Comparison of ENCODE assay signal across 12 cellular contexts in genomic region chr5:136018814-136019777, GRCh38. TPM values are rescaled to one million over a fixed set of nuclear protein-coding genes. Genes with fewer than 3 reads are reported as not detected.
DNase-seq lines count a peak whose midpoint lies in the region; ATAC-seq and TF ChIP-seq lines count a peak whose summit lies in the region.
"Had no signal": no experiment of that assay in that cellular context is flagged by ENCODE, and none has a peak within 500 bp of the region (broad histone marks: within the 10 kb centered on the region; RNA-seq: fewer than 3 reads in every experiment).

No MANE protein-coding gene starts in this region.

- H3K4me3 Mint-ChIP-seq in mesothelial cell of epicardium: no peak overlapping the region
- H3K4me3 Mint-ChIP-seq: activated naive CD8-positive, alpha-beta T cell treated with anti-CD3 and anti-CD28 coated beads, Interleukin-2, amount 10 ng/mL, durations not matched to agents 7 days and 5 days; IgD-negative memory B cell had no signal

- DNase-seq in A673 (ENCODE audit: low spot score) (peak; percentile 98), NCI-H345 (lab: John Stamatoyannopoulos, UW) (peak; percentile 81), coronary artery (ENCODE audit: low spot score) (no peak), mesothelial cell of epicardium (ENCODE audit: low spot score in 2 of 2, unreplicated experiment in 2 of 2) (peak in 1 of 2 experiments; percentile 61), aorta (no peak), cerebellar nuclear complex (lab: John Stamatoyannopoulos, UW) (no peak), DMS79 treated with DMSO at 0.1 percent for 48 hours (lab: John Stamatoyannopoulos, UW) (no peak), NCI-H2196 treated with DMSO at 0.1 percent for 48 hours (lab: John Stamatoyannopoulos, UW; ENCODE audit: unreplicated experiment) (no peak)
- DNase-seq: activated naive CD8-positive, alpha-beta T cell treated with anti-CD3 and anti-CD28 coated beads, Interleukin-2, amount 10 ng/mL, durations not matched to agents 7 days and 5 days; SJCRH30 had no signal

- H3K27ac Mint-ChIP-seq in mesothelial cell of epicardium: peak overlapping the region; percentile 89
- H3K27ac Mint-ChIP-seq: activated naive CD8-positive, alpha-beta T cell treated with anti-CD3 and anti-CD28 coated beads, Interleukin-2, amount 10 ng/mL, durations not matched to agents 7 days and 5 days; IgD-negative memory B cell had no signal

- POLR2A ChIA-PET in A673 (lab: Charles Lee; ENCODE audit: low non-redundant PET): no interaction called here

- H3K36me3 ChIP-seq in A673 (ENCODE audit: insufficient read depth, low read length, poor library complexity, severe bottlenecking): no peaks in the 10 kb centered on the region
- no peaks in the 10 kb centered on the region for H3K36me3 ChIP-seq in aorta (ENCODE audit: control insufficient read depth in 1 of 2, insufficient read depth in 2 of 2, low read length in 1 of 2)
- H3K36me3 ChIP-seq: SJCRH30 had no signal

- H3K36me3 Mint-ChIP-seq in mesothelial cell of epicardium: no peaks in the 10 kb centered on the region
- H3K36me3 Mint-ChIP-seq: activated naive CD8-positive, alpha-beta T cell treated with anti-CD3 and anti-CD28 coated beads, Interleukin-2, amount 10 ng/mL, durations not matched to agents 7 days and 5 days; IgD-negative memory B cell had no signal

- ATAC-seq in aorta (ENCODE audit: low FRiP score): no peak

- WGBS in aorta, 2 donors: 51 to 56% methylated on average over 11 of the region's 11 CpGs

- no peaks in the 10 kb centered on the region for H3K27me3 Mint-ChIP-seq in mesothelial cell of epicardium (ENCODE audit: low read depth)

- BruUV-seq in A673 (replicated peaks; lab: Mats Ljungman, UMichigan): no TSS peak

- H3K9me3 Mint-ChIP-seq in mesothelial cell of epicardium: no peaks in the 10 kb centered on the region
- H3K9me3 Mint-ChIP-seq: activated naive CD8-positive, alpha-beta T cell treated with anti-CD3 and anti-CD28 coated beads, Interleukin-2, amount 10 ng/mL, durations not matched to agents 7 days and 5 days; IgD-negative memory B cell had no signal

- H3K27me3 ChIP-seq in A673 (replicated peaks; ENCODE audit: insufficient read depth, low read depth, low read length, poor library complexity): no peaks in the 10 kb centered on the region
- H3K27me3 ChIP-seq in aorta (ENCODE audit: control insufficient read depth in 1 of 2, insufficient read depth in 2 of 2, low read length in 1 of 2): no peaks in the 10 kb centered on the region
- H3K27me3 ChIP-seq: SJCRH30 had no signal

- CTCF ChIA-PET in A673 (lab: Charles Lee): interaction anchor here (0.9 kb wide), 1 partner anchor 17 kb away, joined by 3 read pairs; no protein-coding TSS in a partner anchor

- H3K27ac ChIP-seq in A673 (ENCODE audit: low read depth, low read length, poor library complexity, severe bottlenecking): peak overlapping the region; percentile 78
- H3K27ac ChIP-seq in coronary artery: peak overlapping the region; percentile 24 to 27
- H3K27ac ChIP-seq in aorta (ENCODE audit: low read depth in 1 of 2, low read length in 2 of 2): peak overlapping the region in 1 of 2 donors; percentile 65
- H3K27ac ChIP-seq: C4-2B had no signal

- peaks cover 61% of the 10 kb centered on the region for H3K4me1 Mint-ChIP-seq in mesothelial cell of epicardium
- H3K4me1 Mint-ChIP-seq: activated naive CD8-positive, alpha-beta T cell treated with anti-CD3 and anti-CD28 coated beads, Interleukin-2, amount 10 ng/mL, durations not matched to agents 7 days and 5 days; IgD-negative memory B cell had no signal

- no peaks in the 10 kb centered on the region for H3K9me3 ChIP-seq in A673 (ENCODE audit: low read depth, low read length, poor library complexity, severe bottlenecking)
- no peaks in the 10 kb centered on the region for H3K9me3 ChIP-seq in aorta (ENCODE audit: control insufficient read depth, low read length)

- peak; percentile 48 for TF ChIP-seq CTCF in A673 (conservative IDR thresholded peaks at IDR 0.05; ENCODE audit: low read depth, low read length)
- no peak for TF ChIP-seq CTCF in coronary artery (IDR thresholded peaks at IDR 0.05)
- TF ChIP-seq CTCF in mesothelial cell of epicardium (IDR thresholded peaks at IDR 0.05; ENCODE audit: unreplicated experiment): no peak

- H3K4me1 ChIP-seq in A673 (ENCODE audit: insufficient read depth, low read length, poor library complexity, severe bottlenecking): peaks cover 54% of the 10 kb centered on the region
- H3K4me1 ChIP-seq in aorta (ENCODE audit: control insufficient read depth in 1 of 2, insufficient read depth in 2 of 2, low read length in 2 of 2): peaks cover 5 to 21% of the 10 kb centered on the region in 2 donors

- intact Hi-C loops in A673 (cut with micrococcal nuclease; ENCODE audit: unreplicated experiment): loop anchor here (1.0 kb wide), 1 partner anchor 18 kb away; no protein-coding TSS in a partner anchor
- intact Hi-C loops in aorta (cut with DNase I): loop anchor here in 1 of 2 donors (5.0 kb wide), 1 partner anchor 38 kb away; no protein-coding TSS in a partner anchor

- H3K4me3 ChIP-seq in A673 (ENCODE audit: low read depth, low read length, poor library complexity, severe bottlenecking) (peak overlapping the region; percentile 3), coronary artery (no peak overlapping the region), aorta (ENCODE audit: low read length in 2 of 2) (no peak overlapping the region)
- H3K4me3 ChIP-seq: SJCRH30 had no signal

RNA-seq across cellular contexts. Expression of gene TGFBI, which starts 9.7 kb away (rescaled TPM):
- total RNA-seq in A673 (2021): 108 and 115 TPM in 2 replicates
- total RNA-seq in mesothelial cell of epicardium: 339 to 354 TPM (median 345 TPM) in 3 replicates
- 100 to 1,000 TPM; 322 to 335 TPM for total RNA-seq in aorta
- 10 to 100 TPM; 83.3 to 92.4 TPM for polyA plus RNA-seq in aorta

Comparison
In these comparisons a context has a peak if more than half of its experiments do, and no peak if none do; other contexts are left out.
1. DNase-seq: peak in A673 (single experiment) and NCI-H345 (single experiment); none in coronary artery (single experiment), aorta (0 of 2), cerebellar nuclear complex (0 of 2), DMS79 treated with DMSO at 0.1 percent for 48 hours (single experiment) and NCI-H2196 treated with DMSO at 0.1 percent for 48 hours (single experiment).